ENCODE assay signal across 8 cellular contexts in genomic region chr5:180353226-180353962, GRCh38. TPM values are rescaled to one million over a fixed set of nuclear protein-coding genes. Genes with fewer than 3 reads are reported as not detected.
DNase-seq lines count a peak whose midpoint lies in the region; ATAC-seq, FAIRE-seq and TF ChIP-seq lines count a peak whose summit lies in the region.

Gene GFPT2, minus strand, starts transcription at chr5:180353336. Its CDS starts 119 bp downstream, at chr5:180353217.

- no peak within 1 kb of the TSS for H3K27ac Mint-ChIP-seq in mesothelial cell of epicardium

- peaks cover 13% of the 10 kb centered on the region for H3K4me1 Mint-ChIP-seq in mesothelial cell of epicardium

- peak within 1 kb of the TSS; percentile 75 for H3K4me3 Mint-ChIP-seq in mesothelial cell of epicardium

- DNase-seq in GM12892 (ENCODE audit: insufficient read length) (peak; percentile 77), NCI-H69 (lab: John Stamatoyannopoulos, UW) (peak; percentile 92), activated T-cell treated with anti-CD3 and anti-CD28 coated beads for 24 hours (ENCODE audit: low read depth) (peak; percentile 66), epidermal melanocyte (ENCODE audit: insufficient read length, low spot score) (peak; percentile 92), mesothelial cell of epicardium (ENCODE audit: low spot score in 2 of 2, unreplicated experiment in 2 of 2) (peak; percentile 66 to 82)
- DNase-seq in stimulated activated CD8-positive, alpha-beta memory T cell treated with anti-CD3 and anti-CD28 coated beads, Interleukin-15, amount 100 ng/mL, for 24 hours (ENCODE audit: low read depth): peak; percentile 47

- H3K27me3 Mint-ChIP-seq in mesothelial cell of epicardium (ENCODE audit: low read depth): peaks cover 50% of the 10 kb centered on the region

- no peak for FAIRE-seq in GM12892 (lab: Jason Lieb, UNC)

- no peaks in the 10 kb centered on the region for H3K9me3 Mint-ChIP-seq in mesothelial cell of epicardium

- no peak for TF ChIP-seq CTCF in mesothelial cell of epicardium (IDR thresholded peaks at IDR 0.05; ENCODE audit: unreplicated experiment)

- no peak for TF ChIP-seq POLR2A in GM12892 (IDR thresholded peaks at IDR 0.05; ENCODE audit: low read depth, low read length)

- no peaks in the 10 kb centered on the region for H3K36me3 Mint-ChIP-seq in mesothelial cell of epicardium

- peak; percentile 72 for ATAC-seq in HG02884 (IDR thresholded peaks at IDR 0.05; ENCODE audit: unreplicated experiment)
- ATAC-seq in HG03469 (IDR thresholded peaks at IDR 0.05; ENCODE audit: unreplicated experiment): no peak

RNA-seq across cellular contexts. Expression of gene GFPT2, which starts in this region (rescaled TPM):
- polyA plus RNA-seq in GM12892 (2012; ENCODE audit: missing spikeins): 1.1 TPM
- total RNA-seq in mesothelial cell of epicardium: 14.9 to 16.3 TPM (median 15.7 TPM) in 3 replicates
